In the genomic region with DNA sequence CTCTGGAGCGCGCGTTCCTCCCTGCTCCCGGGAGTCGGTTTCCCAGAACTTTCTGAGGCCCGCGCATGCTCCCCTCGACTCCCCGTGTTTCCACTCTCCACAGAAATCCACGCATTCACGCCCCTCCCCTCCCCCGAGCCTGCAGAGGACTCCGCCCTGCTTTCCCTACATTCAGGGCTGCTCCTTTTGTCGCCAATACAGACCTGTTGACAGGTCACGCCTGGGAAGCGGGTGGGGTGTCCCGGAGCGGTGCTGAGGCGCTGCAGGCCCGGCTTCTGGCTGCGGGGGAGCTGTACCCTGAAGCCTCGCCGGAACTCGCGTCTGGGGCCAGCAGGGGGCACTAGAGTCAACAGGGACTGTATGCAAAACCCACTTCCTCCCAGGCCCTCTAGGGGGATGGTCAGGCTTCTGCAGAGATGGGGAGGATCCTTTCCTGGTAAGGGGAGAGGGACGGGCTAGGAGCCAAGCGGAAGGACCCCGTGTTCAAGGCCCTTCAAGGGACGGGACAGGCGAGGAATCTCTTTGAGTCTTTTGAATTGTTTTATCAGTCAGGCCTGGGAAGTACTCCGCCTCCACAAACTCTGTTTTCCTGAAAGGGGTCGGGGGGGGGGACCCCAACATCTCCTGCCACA, we compare ENCODE assay signal across 1 cellular context.
TF ChIP-seq lines count a peak whose summit lies in the region.

A gene with protein sequence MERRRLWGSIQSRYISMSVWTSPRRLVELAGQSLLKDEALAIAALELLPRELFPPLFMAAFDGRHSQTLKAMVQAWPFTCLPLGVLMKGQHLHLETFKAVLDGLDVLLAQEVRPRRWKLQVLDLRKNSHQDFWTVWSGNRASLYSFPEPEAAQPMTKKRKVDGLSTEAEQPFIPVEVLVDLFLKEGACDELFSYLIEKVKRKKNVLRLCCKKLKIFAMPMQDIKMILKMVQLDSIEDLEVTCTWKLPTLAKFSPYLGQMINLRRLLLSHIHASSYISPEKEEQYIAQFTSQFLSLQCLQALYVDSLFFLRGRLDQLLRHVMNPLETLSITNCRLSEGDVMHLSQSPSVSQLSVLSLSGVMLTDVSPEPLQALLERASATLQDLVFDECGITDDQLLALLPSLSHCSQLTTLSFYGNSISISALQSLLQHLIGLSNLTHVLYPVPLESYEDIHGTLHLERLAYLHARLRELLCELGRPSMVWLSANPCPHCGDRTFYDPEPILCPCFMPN (minus strand): TSS at position 294 of the 632 bp plus-strand sequence. CDS start 2,433 bp downstream, outside the sequence.

TF ChIP-seq in GM12878, 131 proteins besides CTCF, POLR2A, EP300 and RAD21 (continued from another document):
- TF ChIP-seq, protein P1, sequence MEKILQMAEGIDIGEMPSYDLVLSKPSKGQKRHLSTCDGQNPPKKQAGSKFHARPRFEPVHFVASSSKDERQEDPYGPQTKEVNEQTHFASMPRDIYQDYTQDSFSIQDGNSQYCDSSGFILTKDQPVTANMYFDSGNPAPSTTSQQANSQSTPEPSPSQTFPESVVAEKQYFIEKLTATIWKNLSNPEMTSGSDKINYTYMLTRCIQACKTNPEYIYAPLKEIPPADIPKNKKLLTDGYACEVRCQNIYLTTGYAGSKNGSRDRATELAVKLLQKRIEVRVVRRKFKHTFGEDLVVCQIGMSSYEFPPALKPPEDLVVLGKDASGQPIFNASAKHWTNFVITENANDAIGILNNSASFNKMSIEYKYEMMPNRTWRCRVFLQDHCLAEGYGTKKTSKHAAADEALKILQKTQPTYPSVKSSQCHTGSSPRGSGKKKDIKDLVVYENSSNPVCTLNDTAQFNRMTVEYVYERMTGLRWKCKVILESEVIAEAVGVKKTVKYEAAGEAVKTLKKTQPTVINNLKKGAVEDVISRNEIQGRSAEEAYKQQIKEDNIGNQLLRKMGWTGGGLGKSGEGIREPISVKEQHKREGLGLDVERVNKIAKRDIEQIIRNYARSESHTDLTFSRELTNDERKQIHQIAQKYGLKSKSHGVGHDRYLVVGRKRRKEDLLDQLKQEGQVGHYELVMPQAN (conservative IDR thresholded peaks at IDR 0.05) = no peak
- no peak for TF ChIP-seq ETV6 (conservative IDR thresholded peaks at IDR 0.05 in 1 of 2, IDR thresholded peaks at IDR 0.05 in 1 of 2; ENCODE audit: borderline replicate concordance in 1 of 2, low read depth in 1 of 2)
- no peak for TF ChIP-seq HCFC1 (IDR thresholded peaks at IDR 0.05; ENCODE audit: low read length)
- TF ChIP-seq, protein P2, sequence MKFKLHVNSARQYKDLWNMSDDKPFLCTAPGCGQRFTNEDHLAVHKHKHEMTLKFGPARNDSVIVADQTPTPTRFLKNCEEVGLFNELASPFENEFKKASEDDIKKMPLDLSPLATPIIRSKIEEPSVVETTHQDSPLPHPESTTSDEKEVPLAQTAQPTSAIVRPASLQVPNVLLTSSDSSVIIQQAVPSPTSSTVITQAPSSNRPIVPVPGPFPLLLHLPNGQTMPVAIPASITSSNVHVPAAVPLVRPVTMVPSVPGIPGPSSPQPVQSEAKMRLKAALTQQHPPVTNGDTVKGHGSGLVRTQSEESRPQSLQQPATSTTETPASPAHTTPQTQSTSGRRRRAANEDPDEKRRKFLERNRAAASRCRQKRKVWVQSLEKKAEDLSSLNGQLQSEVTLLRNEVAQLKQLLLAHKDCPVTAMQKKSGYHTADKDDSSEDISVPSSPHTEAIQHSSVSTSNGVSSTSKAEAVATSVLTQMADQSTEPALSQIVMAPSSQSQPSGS (IDR thresholded peaks at IDR 0.05; ENCODE audit: low read length) = no peak
- no peak for TF ChIP-seq ZBED1 (IDR thresholded peaks at IDR 0.05; ENCODE audit: borderline replicate concordance)
- no peak for TF ChIP-seq KLF5 (IDR thresholded peaks at IDR 0.05; ENCODE audit: partially characterized antibody)
- TF ChIP-seq, protein P3, sequence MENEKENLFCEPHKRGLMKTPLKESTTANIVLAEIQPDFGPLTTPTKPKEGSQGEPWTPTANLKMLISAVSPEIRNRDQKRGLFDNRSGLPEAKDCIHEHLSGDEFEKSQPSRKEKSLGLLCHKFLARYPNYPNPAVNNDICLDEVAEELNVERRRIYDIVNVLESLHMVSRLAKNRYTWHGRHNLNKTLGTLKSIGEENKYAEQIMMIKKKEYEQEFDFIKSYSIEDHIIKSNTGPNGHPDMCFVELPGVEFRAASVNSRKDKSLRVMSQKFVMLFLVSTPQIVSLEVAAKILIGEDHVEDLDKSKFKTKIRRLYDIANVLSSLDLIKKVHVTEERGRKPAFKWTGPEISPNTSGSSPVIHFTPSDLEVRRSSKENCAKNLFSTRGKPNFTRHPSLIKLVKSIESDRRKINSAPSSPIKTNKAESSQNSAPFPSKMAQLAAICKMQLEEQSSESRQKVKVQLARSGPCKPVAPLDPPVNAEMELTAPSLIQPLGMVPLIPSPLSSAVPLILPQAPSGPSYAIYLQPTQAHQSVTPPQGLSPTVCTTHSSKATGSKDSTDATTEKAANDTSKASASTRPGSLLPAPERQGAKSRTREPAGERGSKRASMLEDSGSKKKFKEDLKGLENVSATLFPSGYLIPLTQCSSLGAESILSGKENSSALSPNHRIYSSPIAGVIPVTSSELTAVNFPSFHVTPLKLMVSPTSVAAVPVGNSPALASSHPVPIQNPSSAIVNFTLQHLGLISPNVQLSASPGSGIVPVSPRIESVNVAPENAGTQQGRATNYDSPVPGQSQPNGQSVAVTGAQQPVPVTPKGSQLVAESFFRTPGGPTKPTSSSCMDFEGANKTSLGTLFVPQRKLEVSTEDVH (IDR thresholded peaks at IDR 0.05; ENCODE audit: low read depth, partially characterized antibody) = no peak
- 0 out of 2 replicates have a peak, but pooled peaks have one; percentile 17 for TF ChIP-seq YY1 (IDR thresholded peaks at IDR 0.05; ENCODE audit: low read depth, low read length)
- no peak for TF ChIP-seq EZH2 (IDR thresholded peaks at IDR 0.05; ENCODE audit: borderline replicate concordance, control insufficient read depth, low read depth, low read length)
- TF ChIP-seq, protein P4, sequence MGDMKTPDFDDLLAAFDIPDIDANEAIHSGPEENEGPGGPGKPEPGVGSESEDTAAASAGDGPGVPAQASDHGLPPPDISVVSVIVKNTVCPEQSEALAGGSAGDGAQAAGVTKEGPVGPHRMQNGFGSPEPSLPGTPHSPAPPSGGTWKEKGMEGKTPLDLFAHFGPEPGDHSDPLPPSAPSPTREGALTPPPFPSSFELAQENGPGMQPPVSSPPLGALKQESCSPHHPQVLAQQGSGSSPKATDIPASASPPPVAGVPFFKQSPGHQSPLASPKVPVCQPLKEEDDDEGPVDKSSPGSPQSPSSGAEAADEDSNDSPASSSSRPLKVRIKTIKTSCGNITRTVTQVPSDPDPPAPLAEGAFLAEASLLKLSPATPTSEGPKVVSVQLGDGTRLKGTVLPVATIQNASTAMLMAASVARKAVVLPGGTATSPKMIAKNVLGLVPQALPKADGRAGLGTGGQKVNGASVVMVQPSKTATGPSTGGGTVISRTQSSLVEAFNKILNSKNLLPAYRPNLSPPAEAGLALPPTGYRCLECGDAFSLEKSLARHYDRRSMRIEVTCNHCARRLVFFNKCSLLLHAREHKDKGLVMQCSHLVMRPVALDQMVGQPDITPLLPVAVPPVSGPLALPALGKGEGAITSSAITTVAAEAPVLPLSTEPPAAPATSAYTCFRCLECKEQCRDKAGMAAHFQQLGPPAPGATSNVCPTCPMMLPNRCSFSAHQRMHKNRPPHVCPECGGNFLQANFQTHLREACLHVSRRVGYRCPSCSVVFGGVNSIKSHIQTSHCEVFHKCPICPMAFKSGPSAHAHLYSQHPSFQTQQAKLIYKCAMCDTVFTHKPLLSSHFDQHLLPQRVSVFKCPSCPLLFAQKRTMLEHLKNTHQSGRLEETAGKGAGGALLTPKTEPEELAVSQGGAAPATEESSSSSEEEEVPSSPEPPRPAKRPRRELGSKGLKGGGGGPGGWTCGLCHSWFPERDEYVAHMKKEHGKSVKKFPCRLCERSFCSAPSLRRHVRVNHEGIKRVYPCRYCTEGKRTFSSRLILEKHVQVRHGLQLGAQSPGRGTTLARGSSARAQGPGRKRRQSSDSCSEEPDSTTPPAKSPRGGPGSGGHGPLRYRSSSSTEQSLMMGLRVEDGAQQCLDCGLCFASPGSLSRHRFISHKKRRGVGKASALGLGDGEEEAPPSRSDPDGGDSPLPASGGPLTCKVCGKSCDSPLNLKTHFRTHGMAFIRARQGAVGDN (IDR thresholded peaks at IDR 0.05) = no peak
- no peak for TF ChIP-seq PAX5 (IDR thresholded peaks at IDR 0.05; ENCODE audit: borderline replicate concordance, low read depth, low read length)
TF ChIP-seq in GM12878: peak in this region for 8.
